ENCODE assay signal across 18 cellular contexts in the genomic region with DNA sequence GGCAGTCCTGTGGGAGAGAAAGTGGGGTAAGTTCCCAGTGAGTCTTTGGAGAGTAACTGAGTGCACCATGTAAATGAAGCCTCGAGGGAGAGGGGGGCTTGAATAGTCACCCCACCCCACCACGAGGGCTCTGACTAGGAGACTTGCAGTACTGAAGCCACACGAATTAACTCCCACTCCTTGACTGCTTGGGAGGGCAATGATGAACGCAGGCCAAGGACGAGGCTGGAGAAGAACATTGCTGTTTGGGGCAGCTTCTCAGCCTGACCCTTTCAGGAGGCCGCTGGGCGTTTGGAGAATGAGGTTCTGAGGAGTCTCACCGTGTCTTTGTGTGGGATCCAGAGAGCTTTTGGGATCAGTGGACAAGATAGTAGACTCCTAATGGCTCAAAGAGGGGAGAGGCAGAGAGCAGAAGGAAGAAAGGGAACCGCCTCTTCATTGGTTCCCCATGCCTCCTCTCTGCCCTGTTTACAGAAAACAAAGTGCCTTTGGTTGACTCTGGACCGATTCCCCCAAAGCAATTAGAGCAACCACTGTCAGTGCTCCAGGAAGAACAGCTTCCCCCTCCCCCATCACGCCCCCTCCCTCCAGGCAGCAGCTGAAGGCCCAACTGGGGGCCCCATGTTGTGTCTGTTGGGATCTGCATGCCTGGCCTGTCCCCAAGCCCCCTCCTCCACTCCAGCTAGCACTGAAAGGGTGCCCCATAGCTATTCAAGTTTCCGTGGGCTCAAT. TPM values are rescaled to one million over a fixed set of nuclear protein-coding genes. Genes with fewer than 3 reads are reported as not detected.
DNase-seq lines count a peak whose midpoint lies in the region; ATAC-seq, FAIRE-seq and TF ChIP-seq lines count a peak whose summit lies in the region.
"Had no signal": no experiment of that assay in that cellular context is flagged by ENCODE, and none has a peak within 500 bp of the region (broad histone marks: within the 10 kb centered on the region; RNA-seq: fewer than 3 reads in every experiment).

No MANE protein-coding gene starts in this region.

- CTCF ChIA-PET in SK-N-SH (lab: Yijun Ruan, JAX): interaction anchor here (1.1 to 1.8 kb wide), 3 partner anchors 9 to 42 kb away, joined by 3 to 8 read pairs (median 7); partner anchors contain the start of gene CDKN1A

- no peak for TF ChIP-seq CTCF in brain (conservative IDR thresholded peaks at IDR 0.05)
- no peak for TF ChIP-seq CTCF in kidney (IDR thresholded peaks at IDR 0.05; ENCODE audit: borderline replicate concordance, extremely low read depth, insufficient read depth)
- no peak for TF ChIP-seq CTCF in SK-N-SH (IDR thresholded peaks at IDR 0.05)

- no peak overlapping the region for H3K9ac ChIP-seq in kidney (ENCODE audit: low read length in 2 of 2)
- H3K9ac ChIP-seq in SK-N-SH: no peak overlapping the region

- H3K36me3 ChIP-seq in kidney (ENCODE audit: control insufficient read depth in 1 of 2, insufficient read depth in 2 of 2, low read length in 2 of 2) (no peaks in the 10 kb centered on the region), SK-N-SH (replicated peaks in 1 of 2; ENCODE audit: control insufficient read depth in 1 of 2, insufficient read depth in 2 of 2, low read length in 1 of 2) (no peaks in the 10 kb centered on the region)
- H3K36me3 ChIP-seq: Peyer's patch had no signal

- H3K9me3 ChIP-seq in kidney (ENCODE audit: control insufficient read depth in 1 of 2, low read length in 2 of 2) (no peaks in the 10 kb centered on the region), SK-N-SH (no peaks in the 10 kb centered on the region)
- H3K9me3 ChIP-seq: Peyer's patch had no signal

- peak overlapping the region in 3 of 5 experiments; percentile 6 to 45 (median 9) for H3K27ac Mint-ChIP-seq in brain
- H3K27ac Mint-ChIP-seq: CD8-positive, alpha-beta T cell had no signal

- WGBS in SK-N-SH (ENCODE audit: low lambda C conversion rate): 82% methylated on average over 10 of the region's 12 CpGs

- H3K4me3 ChIP-seq in kidney (ENCODE audit: low read length in 2 of 2): no peak overlapping the region
- no peak overlapping the region for H3K4me3 ChIP-seq in SK-N-SH (ENCODE audit: low read depth in 2 of 2, low read length in 1 of 2)
- H3K4me3 ChIP-seq: Peyer's patch had no signal

- no peaks in the 10 kb centered on the region for H3K36me3 Mint-ChIP-seq in brain
- H3K36me3 Mint-ChIP-seq: CD8-positive, alpha-beta T cell had no signal

- no peaks in the 10 kb centered on the region for H3K27me3 ChIP-seq in SK-N-SH (ENCODE audit: insufficient read depth)
- H3K27me3 ChIP-seq: Peyer's patch had no signal

- no peak overlapping the region for H3K4me2 ChIP-seq in SK-N-SH

- H3K4me3 Mint-ChIP-seq in brain: no peak overlapping the region
- H3K4me3 Mint-ChIP-seq: CD8-positive, alpha-beta T cell had no signal

- peak; percentile 9 for FAIRE-seq in GM12892 (lab: Jason Lieb, UNC)
- no peak for FAIRE-seq in kidney (lab: Jason Lieb, UNC)

- H2AFZ ChIP-seq in SK-N-SH (ENCODE audit: low read depth): no peak overlapping the region

- TF ChIP-seq EP300 in SK-N-SH (IDR thresholded peaks at IDR 0.05; ENCODE audit: borderline replicate concordance in 1 of 2, low read depth in 1 of 2, low read length in 1 of 2): no peak

- ATAC-seq in GM18858 (IDR thresholded peaks at IDR 0.05; ENCODE audit: unreplicated experiment): no peak
- ATAC-seq: CD8-positive, alpha-beta T cell had no signal

- H3K4me1 ChIP-seq in kidney (ENCODE audit: control insufficient read depth in 1 of 2, insufficient read depth in 1 of 2, low read depth in 1 of 2, low read length in 2 of 2) (peaks cover 0 to 2% of the 10 kb centered on the region in 2 donors), SK-N-SH (ENCODE audit: control insufficient read depth in 1 of 2, insufficient read depth in 2 of 2, low read depth in 1 of 2, low read length in 1 of 2) (peaks cover 0 to 8% of the 10 kb centered on the region in 2 experiments; a peak in 1 of 4 replicates)

- intact Hi-C loops in kidney (cut with DNase I): no loop called here

- no peaks in the 10 kb centered on the region for H3K9me3 Mint-ChIP-seq in brain
- H3K9me3 Mint-ChIP-seq: CD8-positive, alpha-beta T cell had no signal

- H3K9me2 ChIP-seq in SK-N-SH: no peaks in the 10 kb centered on the region

- H3F3A ChIP-seq in SK-N-SH (replicated peaks; ENCODE audit: insufficient read depth): no peaks in the 10 kb centered on the region

- POLR2A ChIA-PET in SK-N-SH (lab: Yijun Ruan, JAX): no interaction called here

- peaks cover 52% of the 10 kb centered on the region for H3K4me1 Mint-ChIP-seq in brain

- no peak for TF ChIP-seq RAD21 in SK-N-SH (IDR thresholded peaks at IDR 0.05; ENCODE audit: low read length)

- no peaks in the 10 kb centered on the region for H3K79me2 ChIP-seq in SK-N-SH (ENCODE audit: insufficient read depth)

- no peaks in the 10 kb centered on the region for H3K27me3 Mint-ChIP-seq in brain

- no peaks in the 10 kb centered on the region for H4K20me1 ChIP-seq in SK-N-SH (ENCODE audit: insufficient read depth)

- no peak for TF ChIP-seq POLR2A in GM12892 (IDR thresholded peaks at IDR 0.05; ENCODE audit: low read depth, low read length)

- no peak for DNase-seq in GM12892 (ENCODE audit: insufficient read length)
- peak; percentile 44 for DNase-seq in kidney
- DNase-seq in NCI-H82 treated with DMSO at 0.1 percent for 48 hours (lab: John Stamatoyannopoulos, UW; ENCODE audit: unreplicated experiment): no peak
- DNase-seq in NOMO-1 (lab: John Stamatoyannopoulos, UW; ENCODE audit: unreplicated experiment in 2 of 2): no peak
- DNase-seq in SK-N-SH: no peak
- DNase-seq: C1 segment of cervical spinal cord; Calu3; CD8-positive, alpha-beta T cell; DMS53; EL; H7; KG1; NCI-H1092; NCI-H1436 treated with DMSO at 0.1 percent for 48 hours; NCI-H1930; Peyer's patch had no signal

- H3K27ac ChIP-seq in kidney (ENCODE audit: low read depth in 2 of 2, low read length in 2 of 2): no peak overlapping the region
- no peak overlapping the region for H3K27ac ChIP-seq in SK-N-SH (ENCODE audit: low read depth in 2 of 2, low read length in 1 of 2)
- H3K27ac ChIP-seq: Peyer's patch had no signal

TF ChIP-seq in SK-N-SH, 30 proteins besides CTCF, POLR2A, EP300 and RAD21 (continues in another document):
- no peak for TF ChIP-seq ZBTB33 (IDR thresholded peaks at IDR 0.05; ENCODE audit: borderline replicate concordance, low read depth)
- TF ChIP-seq USF1 (IDR thresholded peaks at IDR 0.05; ENCODE audit: borderline replicate concordance, low read depth): no peak
- no peak for TF ChIP-seq NFIC (IDR thresholded peaks at IDR 0.05; ENCODE audit: borderline replicate concordance)
- no peak for TF ChIP-seq FOSL2 (IDR thresholded peaks at IDR 0.05; ENCODE audit: borderline replicate concordance, low read depth)
- TF ChIP-seq USF2 (IDR thresholded peaks at IDR 0.05; ENCODE audit: borderline replicate concordance, low read depth, low read length): no peak
- no peak for TF ChIP-seq GABPA (IDR thresholded peaks at IDR 0.05; ENCODE audit: low read depth)
- TF ChIP-seq GATA2 (CRISPR knock-in tag; IDR thresholded peaks at IDR 0.05): no peak
- TF ChIP-seq YY1 (IDR thresholded peaks at IDR 0.05; ENCODE audit: low read depth): no peak
- no peak for TF ChIP-seq EZH2phosphoT487 (IDR thresholded peaks at IDR 0.05; ENCODE audit: borderline replicate concordance, low read depth)
- TF ChIP-seq TAF1 (IDR thresholded peaks at IDR 0.05; ENCODE audit: borderline replicate concordance, low read depth, low read length): no peak

RNA-seq across cellular contexts. Expression of gene CDKN1A, which starts 41.7 kb away (rescaled TPM):
- polyA plus RNA-seq in GM12892 (2012; ENCODE audit: missing spikeins): 166 TPM
- polyA plus RNA-seq in brain (ENCODE audit: insufficient read depth, low read depth, low replicate concordance): 103 TPM
- 66.2 TPM for total RNA-seq in kidney
- 46.4 TPM for polyA plus RNA-seq in kidney (ENCODE audit: insufficient read depth, low read depth, low replicate concordance)
- 747 and 824 TPM in 2 replicates for polyA plus RNA-seq in SK-N-SH (2012; rRNA removed)
- 479 and 617 TPM in 2 replicates for polyA plus RNA-seq in SK-N-SH (2012; cell fraction: cytosol; rRNA removed)
- polyA plus RNA-seq in SK-N-SH (2012; cell fraction: nucleus; rRNA removed): 431 and 582 TPM in 2 replicates

RNA-seq across cellular contexts. Expression of gene SRSF3, which starts 42.7 kb away (rescaled TPM):
- polyA plus RNA-seq in GM12892 (2012; ENCODE audit: missing spikeins): 341 TPM
- polyA plus RNA-seq in brain (ENCODE audit: insufficient read depth, low read depth, low replicate concordance) (187 TPM), kidney (ENCODE audit: insufficient read depth, low read depth, low replicate concordance) (222 TPM), SK-N-SH (2012; rRNA removed) (330 and 351 TPM in 2 replicates)
- total RNA-seq in kidney: 257 TPM
- 405 and 473 TPM in 2 replicates for polyA plus RNA-seq in SK-N-SH (2012; cell fraction: cytosol; rRNA removed)
- polyA plus RNA-seq in SK-N-SH (2012; cell fraction: nucleus; rRNA removed): 242 and 281 TPM in 2 replicates
